22 cellular contexts compared by ENCODE assay signal in genomic region chr2:11876436-11876835, GRCh38.
"Had no signal": no experiment of that assay in that cellular context is flagged by ENCODE, and none has a peak within 500 bp of the region (broad histone marks: within the 10 kb centered on the region; RNA-seq: fewer than 3 reads in every experiment).

No MANE protein-coding gene starts in this region.

- H3K4me3 ChIP-seq: left lung, lung, prostate gland, thyroid gland had no signal

- H3K4me1 ChIP-seq: prostate gland, thyroid gland had no signal

- DNase-seq: activated CD4-positive, alpha-beta T cell treated with anti-CD3 and anti-CD28 coated beads for 1 hour; activated CD4-positive, alpha-beta T cell treated with anti-CD3 and anti-CD28 coated beads, Interleukin-2, amount 50 U/mL, for 1 hour; activated gamma-delta T cell; activated T-cell treated with anti-CD3 and anti-CD28 coated beads, Interleukin-2, amount 50 U/mL, for 72 hours; aorta; caudate nucleus; dermis blood vessel endothelial cell; effector memory CD4-positive, alpha-beta T cell; foreskin melanocyte; immature natural killer cell; kidney glomerular epithelial cell; left lung; midbrain; natural killer cell; stimulated activated CD4-positive, alpha-beta T cell treated with anti-CD3 and anti-CD28 coated beads, Interleukin-12 subunit alpha, Interleukin-12 subunit beta, amount 100 ng/mL, for 4 hours; stimulated activated CD4-positive, alpha-beta T cell treated with anti-CD3 and anti-CD28 coated beads, Interleukin-4, amount 100 ng/mL, for 4 hours; substantia nigra; thyroid gland had no signal

- H3K9me3 ChIP-seq: left lung, prostate gland, thyroid gland had no signal

- H3K27me3 ChIP-seq: left lung, thyroid gland had no signal

- H3K27ac ChIP-seq: left lung, prostate gland, thyroid gland had no signal

- ATAC-seq: activated naive CD4-positive, alpha-beta T cell treated with anti-CD3 and anti-CD28 coated beads, Interleukin-2, amount 50 U/mL, for 72 hours; activated T-cell treated with anti-CD3 and anti-CD28 coated beads, Interleukin-2, amount 50 U/mL, for 72 hours; esophagus mucosa; left lung; natural killer cell had no signal

- H3K36me3 ChIP-seq: left lung, prostate gland, thyroid gland had no signal
